Comparison of ENCODE assay signal across 1 cellular context in genomic region chr2:191806396-191806795, GRCh38.
TF ChIP-seq lines count a peak whose summit lies in the region.

No MANE protein-coding gene starts in this region.

TF ChIP-seq in Ishikawa, 13 proteins besides CTCF, POLR2A, EP300 and RAD21 (continued from another document):
- TF ChIP-seq, protein P1, sequence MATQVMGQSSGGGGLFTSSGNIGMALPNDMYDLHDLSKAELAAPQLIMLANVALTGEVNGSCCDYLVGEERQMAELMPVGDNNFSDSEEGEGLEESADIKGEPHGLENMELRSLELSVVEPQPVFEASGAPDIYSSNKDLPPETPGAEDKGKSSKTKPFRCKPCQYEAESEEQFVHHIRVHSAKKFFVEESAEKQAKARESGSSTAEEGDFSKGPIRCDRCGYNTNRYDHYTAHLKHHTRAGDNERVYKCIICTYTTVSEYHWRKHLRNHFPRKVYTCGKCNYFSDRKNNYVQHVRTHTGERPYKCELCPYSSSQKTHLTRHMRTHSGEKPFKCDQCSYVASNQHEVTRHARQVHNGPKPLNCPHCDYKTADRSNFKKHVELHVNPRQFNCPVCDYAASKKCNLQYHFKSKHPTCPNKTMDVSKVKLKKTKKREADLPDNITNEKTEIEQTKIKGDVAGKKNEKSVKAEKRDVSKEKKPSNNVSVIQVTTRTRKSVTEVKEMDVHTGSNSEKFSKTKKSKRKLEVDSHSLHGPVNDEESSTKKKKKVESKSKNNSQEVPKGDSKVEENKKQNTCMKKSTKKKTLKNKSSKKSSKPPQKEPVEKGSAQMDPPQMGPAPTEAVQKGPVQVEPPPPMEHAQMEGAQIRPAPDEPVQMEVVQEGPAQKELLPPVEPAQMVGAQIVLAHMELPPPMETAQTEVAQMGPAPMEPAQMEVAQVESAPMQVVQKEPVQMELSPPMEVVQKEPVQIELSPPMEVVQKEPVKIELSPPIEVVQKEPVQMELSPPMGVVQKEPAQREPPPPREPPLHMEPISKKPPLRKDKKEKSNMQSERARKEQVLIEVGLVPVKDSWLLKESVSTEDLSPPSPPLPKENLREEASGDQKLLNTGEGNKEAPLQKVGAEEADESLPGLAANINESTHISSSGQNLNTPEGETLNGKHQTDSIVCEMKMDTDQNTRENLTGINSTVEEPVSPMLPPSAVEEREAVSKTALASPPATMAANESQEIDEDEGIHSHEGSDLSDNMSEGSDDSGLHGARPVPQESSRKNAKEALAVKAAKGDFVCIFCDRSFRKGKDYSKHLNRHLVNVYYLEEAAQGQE (IDR thresholded peaks at IDR 0.05; ENCODE audit: low read depth) = no peak
- TF ChIP-seq YY1 (IDR thresholded peaks at IDR 0.05; ENCODE audit: low read depth) (no peak), MAX (IDR thresholded peaks at IDR 0.05) (no peak), CEBPB (IDR thresholded peaks at IDR 0.05) (peak; percentile 57; the same call in 1 of the 2 replicates), EGR1 (IDR thresholded peaks at IDR 0.05) (no peak)
